ENCODE assay signal across 7 cellular contexts in genomic region chr1:206575165-206575893, GRCh38. TPM values are rescaled to one million over a fixed set of nuclear protein-coding genes. Genes with fewer than 3 reads are reported as not detected.
DNase-seq lines count a peak whose midpoint lies in the region; ATAC-seq, FAIRE-seq and TF ChIP-seq lines count a peak whose summit lies in the region.

No MANE protein-coding gene starts in this region.

- TF ChIP-seq CTCF in astrocyte of the cerebellum (IDR thresholded peaks at IDR 0.05; ENCODE audit: low read depth, low read length, missing control alignments): no peak

- in situ Hi-C loops in astrocyte of the cerebellum (cut with HindIII; ENCODE audit: low sequenced_read_pairs): no loop called here

- no peak overlapping the region for H3K4me3 ChIP-seq in astrocyte of the cerebellum (ENCODE audit: low read depth, low read length)

- peak; percentile 74 for FAIRE-seq in GM18507 (lab: Jason Lieb, UNC)

- ATAC-seq in left lobe of liver (peak; percentile 45), GM19397 (IDR thresholded peaks at IDR 0.05; ENCODE audit: unreplicated experiment) (no peak)

- no peak for DNase-seq in GM18507 (ENCODE audit: extremely low spot score, insufficient read length, low read depth)
- peak; percentile 88 for DNase-seq in NCI-H69 (lab: John Stamatoyannopoulos, UW)
- DNase-seq in astrocyte of the cerebellum (ENCODE audit: low read depth): peak; percentile 23
- DNase-seq in left lobe of liver (ENCODE audit: low spot score): no peak
- no peak for DNase-seq in cortex of kidney (lab: John Stamatoyannopoulos, UW)
- no peak for DNase-seq in NCI-H1048 (lab: John Stamatoyannopoulos, UW)

RNA-seq across cellular contexts. Expression of gene EIF2D, which starts 36.9 kb away (rescaled TPM):
- total RNA-seq in left lobe of liver: 19.2 TPM

Comparison
In these comparisons a context has a peak if more than half of its experiments do, and no peak if none do; other contexts are left out.
1. DNase-seq: peak in NCI-H69 (single experiment) and astrocyte of the cerebellum (single experiment); none in GM18507 (single experiment), left lobe of liver (single experiment), cortex of kidney (single experiment) and NCI-H1048 (single experiment).